ENCODE assay signal across 1 cellular context in the genomic region with DNA sequence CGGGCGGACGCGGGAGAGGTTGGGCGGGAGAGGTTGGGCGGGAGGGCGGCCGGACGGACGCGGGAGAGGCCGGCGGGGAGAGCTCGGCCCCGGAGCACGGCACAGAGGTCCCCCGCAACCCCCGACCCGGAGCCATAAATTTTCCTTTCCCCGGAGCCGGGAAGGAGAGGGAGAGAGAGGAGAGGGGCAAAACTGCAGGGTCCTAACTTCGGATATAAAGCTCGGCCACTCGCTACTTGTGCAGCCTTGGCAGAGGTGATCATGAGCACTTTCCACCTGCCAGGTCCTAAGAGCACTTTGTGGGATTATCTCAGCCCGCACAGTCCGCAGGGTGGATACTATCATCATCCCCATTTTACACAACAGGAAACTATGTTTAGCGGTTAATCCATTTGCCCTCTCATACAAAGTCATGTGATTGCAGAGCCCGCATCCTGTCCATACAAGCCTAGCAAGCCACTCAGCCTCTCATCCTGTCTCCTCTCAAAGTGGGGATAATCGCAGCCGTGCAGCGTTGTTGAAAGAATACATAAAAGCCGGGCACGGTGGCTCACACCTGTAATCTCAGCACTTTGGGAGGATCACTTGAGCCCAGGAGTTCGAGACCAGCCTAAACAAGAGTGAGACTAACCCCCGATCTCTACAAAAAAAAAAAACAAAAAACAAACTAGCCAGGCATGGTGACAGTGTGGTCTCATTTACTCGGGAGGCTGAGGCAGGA.
TF ChIP-seq lines count a peak whose summit lies in the region.

No MANE protein-coding gene starts in this region.

TF ChIP-seq in K562, 482 proteins besides CTCF, POLR2A, EP300 and RAD21 (continued from another document and continues in another):
- TF ChIP-seq, protein P1, sequence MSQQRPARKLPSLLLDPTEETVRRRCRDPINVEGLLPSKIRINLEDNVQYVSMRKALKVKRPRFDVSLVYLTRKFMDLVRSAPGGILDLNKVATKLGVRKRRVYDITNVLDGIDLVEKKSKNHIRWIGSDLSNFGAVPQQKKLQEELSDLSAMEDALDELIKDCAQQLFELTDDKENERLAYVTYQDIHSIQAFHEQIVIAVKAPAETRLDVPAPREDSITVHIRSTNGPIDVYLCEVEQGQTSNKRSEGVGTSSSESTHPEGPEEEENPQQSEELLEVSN (IDR thresholded peaks at IDR 0.05; ENCODE audit: borderline replicate concordance in 1 of 2, extremely low read depth in 1 of 2, insufficient read depth in 1 of 2, insufficient read length in 1 of 2, low read depth in 1 of 2, low read length in 1 of 2, poor library complexity in 1 of 2, severe bottlenecking in 1 of 2): peak in 1 of 2 experiments; percentile 64
- peak; percentile 54; the same call in 1 of the 2 replicates for TF ChIP-seq RAD51 (IDR thresholded peaks at IDR 0.05; ENCODE audit: borderline replicate concordance, low read depth)
- TF ChIP-seq ZNF124 (CRISPR knock-in tag; IDR thresholded peaks at IDR 0.05): no peak
- 0 out of 4 replicates have a peak, but pooled peaks of 1 of the 2 experiments have one; percentile 53 for TF ChIP-seq HDAC1 (IDR thresholded peaks at IDR 0.05)
- TF ChIP-seq BRD9 (IDR thresholded peaks at IDR 0.05; ENCODE audit: low read depth, partially characterized antibody): no peak
- peak; percentile 33; the same call in 1 of the 2 replicates for TF ChIP-seq CBFA2T3 (IDR thresholded peaks at IDR 0.05)
- TF ChIP-seq MAFG (tag; conservative IDR thresholded peaks at IDR 0.05): no peak
- TF ChIP-seq ZNF583 (CRISPR knock-in tag; IDR thresholded peaks at IDR 0.05): no peak
- no peak for TF ChIP-seq TARDBP (IDR thresholded peaks at IDR 0.05)
- no peak for TF ChIP-seq MCM2 (IDR thresholded peaks at IDR 0.05; ENCODE audit: low read depth)
- no peak for TF ChIP-seq RFX7 (CRISPR knock-in tag; IDR thresholded peaks at IDR 0.05)
- TF ChIP-seq ZBTB1 (CRISPR knock-in tag; IDR thresholded peaks at IDR 0.05; ENCODE audit: borderline replicate concordance, low read depth): no peak
- no peak for TF ChIP-seq ZNF696 (CRISPR knock-in tag; conservative IDR thresholded peaks at IDR 0.05)
- no peak for TF ChIP-seq FOXA3 (CRISPR knock-in tag; conservative IDR thresholded peaks at IDR 0.05 in 1 of 2, IDR thresholded peaks at IDR 0.05 in 1 of 2)
- TF ChIP-seq MECOM (CRISPR knock-in tag; IDR thresholded peaks at IDR 0.05): 0 out of 2 replicates have a peak, but pooled peaks have one; percentile 15
- 0 out of 4 replicates have a peak, but pooled peaks of 1 of the 2 experiments have one; percentile 27 for TF ChIP-seq MAZ (CRISPR knock-in tag; conservative IDR thresholded peaks at IDR 0.05 in 1 of 2, IDR thresholded peaks at IDR 0.05 in 1 of 2)
- peak; percentile 46; the same call in 1 of the 2 replicates for TF ChIP-seq ESRRA (IDR thresholded peaks at IDR 0.05; ENCODE audit: borderline replicate concordance, low read depth)
- no peak for TF ChIP-seq MTF1 (CRISPR knock-in tag; IDR thresholded peaks at IDR 0.05; ENCODE audit: borderline replicate concordance)
- TF ChIP-seq GABPA (tag; conservative IDR thresholded peaks at IDR 0.05; ENCODE audit: low read depth): peak; percentile 81
- no peak for TF ChIP-seq KLF13 (tag; IDR thresholded peaks at IDR 0.05; ENCODE audit: borderline replicate concordance, low read depth)
- peak; percentile 16; the same call in 1 of the 2 replicates for TF ChIP-seq SMARCA4 (IDR thresholded peaks at IDR 0.05)
- TF ChIP-seq, protein P2, sequence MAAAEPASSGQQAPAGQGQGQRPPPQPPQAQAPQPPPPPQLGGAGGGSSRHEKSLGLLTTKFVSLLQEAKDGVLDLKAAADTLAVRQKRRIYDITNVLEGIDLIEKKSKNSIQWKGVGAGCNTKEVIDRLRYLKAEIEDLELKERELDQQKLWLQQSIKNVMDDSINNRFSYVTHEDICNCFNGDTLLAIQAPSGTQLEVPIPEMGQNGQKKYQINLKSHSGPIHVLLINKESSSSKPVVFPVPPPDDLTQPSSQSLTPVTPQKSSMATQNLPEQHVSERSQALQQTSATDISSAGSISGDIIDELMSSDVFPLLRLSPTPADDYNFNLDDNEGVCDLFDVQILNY (CRISPR knock-in tag; IDR thresholded peaks at IDR 0.05): no peak
- TF ChIP-seq POLR2H (tag; IDR thresholded peaks at IDR 0.05; ENCODE audit: low read depth): no peak
- TF ChIP-seq ESRRB (CRISPR knock-in tag; IDR thresholded peaks at IDR 0.05; ENCODE audit: borderline replicate concordance): no peak
- TF ChIP-seq, protein P3, sequence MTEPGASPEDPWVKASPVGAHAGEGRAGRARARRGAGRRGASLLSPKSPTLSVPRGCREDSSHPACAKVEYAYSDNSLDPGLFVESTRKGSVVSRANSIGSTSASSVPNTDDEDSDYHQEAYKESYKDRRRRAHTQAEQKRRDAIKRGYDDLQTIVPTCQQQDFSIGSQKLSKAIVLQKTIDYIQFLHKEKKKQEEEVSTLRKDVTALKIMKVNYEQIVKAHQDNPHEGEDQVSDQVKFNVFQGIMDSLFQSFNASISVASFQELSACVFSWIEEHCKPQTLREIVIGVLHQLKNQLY (CRISPR knock-in tag; conservative IDR thresholded peaks at IDR 0.05): no peak
- TF ChIP-seq ZNF140 (CRISPR knock-in tag; IDR thresholded peaks at IDR 0.05): no peak
- TF ChIP-seq, protein P4, sequence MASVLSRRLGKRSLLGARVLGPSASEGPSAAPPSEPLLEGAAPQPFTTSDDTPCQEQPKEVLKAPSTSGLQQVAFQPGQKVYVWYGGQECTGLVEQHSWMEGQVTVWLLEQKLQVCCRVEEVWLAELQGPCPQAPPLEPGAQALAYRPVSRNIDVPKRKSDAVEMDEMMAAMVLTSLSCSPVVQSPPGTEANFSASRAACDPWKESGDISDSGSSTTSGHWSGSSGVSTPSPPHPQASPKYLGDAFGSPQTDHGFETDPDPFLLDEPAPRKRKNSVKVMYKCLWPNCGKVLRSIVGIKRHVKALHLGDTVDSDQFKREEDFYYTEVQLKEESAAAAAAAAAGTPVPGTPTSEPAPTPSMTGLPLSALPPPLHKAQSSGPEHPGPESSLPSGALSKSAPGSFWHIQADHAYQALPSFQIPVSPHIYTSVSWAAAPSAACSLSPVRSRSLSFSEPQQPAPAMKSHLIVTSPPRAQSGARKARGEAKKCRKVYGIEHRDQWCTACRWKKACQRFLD (CRISPR knock-in tag; IDR thresholded peaks at IDR 0.05): 0 out of 2 replicates have a peak, but pooled peaks have one; percentile 40
- no peak for TF ChIP-seq SOX6 (IDR thresholded peaks at IDR 0.05)
- no peak for TF ChIP-seq NCOR1 (IDR thresholded peaks at IDR 0.05)
- no peak for TF ChIP-seq ZEB2 (IDR thresholded peaks at IDR 0.05)
- TF ChIP-seq HLTF (IDR thresholded peaks at IDR 0.05): 0 out of 2 replicates have a peak, but pooled peaks have one; percentile 55
- no peak for TF ChIP-seq SMAD1 (IDR thresholded peaks at IDR 0.05; ENCODE audit: low read depth, low read length, partially characterized antibody)
- peak; percentile 73; the same call in 1 of the 2 replicates for TF ChIP-seq SMARCA5 (IDR thresholded peaks at IDR 0.05)
- TF ChIP-seq NFXL1 (CRISPR knock-in tag; IDR thresholded peaks at IDR 0.05): no peak
- TF ChIP-seq, protein P5, sequence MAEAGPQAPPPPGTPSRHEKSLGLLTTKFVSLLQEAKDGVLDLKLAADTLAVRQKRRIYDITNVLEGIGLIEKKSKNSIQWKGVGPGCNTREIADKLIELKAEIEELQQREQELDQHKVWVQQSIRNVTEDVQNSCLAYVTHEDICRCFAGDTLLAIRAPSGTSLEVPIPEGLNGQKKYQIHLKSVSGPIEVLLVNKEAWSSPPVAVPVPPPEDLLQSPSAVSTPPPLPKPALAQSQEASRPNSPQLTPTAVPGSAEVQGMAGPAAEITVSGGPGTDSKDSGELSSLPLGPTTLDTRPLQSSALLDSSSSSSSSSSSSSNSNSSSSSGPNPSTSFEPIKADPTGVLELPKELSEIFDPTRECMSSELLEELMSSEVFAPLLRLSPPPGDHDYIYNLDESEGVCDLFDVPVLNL (CRISPR knock-in tag; IDR thresholded peaks at IDR 0.05; ENCODE audit: low read depth): no peak
- 0 out of 2 replicates have a peak, but pooled peaks have one; percentile 10 for TF ChIP-seq BCOR (IDR thresholded peaks at IDR 0.05)
- TF ChIP-seq GABPB1 (CRISPR knock-in tag; IDR thresholded peaks at IDR 0.05): no peak
- TF ChIP-seq, protein P6, sequence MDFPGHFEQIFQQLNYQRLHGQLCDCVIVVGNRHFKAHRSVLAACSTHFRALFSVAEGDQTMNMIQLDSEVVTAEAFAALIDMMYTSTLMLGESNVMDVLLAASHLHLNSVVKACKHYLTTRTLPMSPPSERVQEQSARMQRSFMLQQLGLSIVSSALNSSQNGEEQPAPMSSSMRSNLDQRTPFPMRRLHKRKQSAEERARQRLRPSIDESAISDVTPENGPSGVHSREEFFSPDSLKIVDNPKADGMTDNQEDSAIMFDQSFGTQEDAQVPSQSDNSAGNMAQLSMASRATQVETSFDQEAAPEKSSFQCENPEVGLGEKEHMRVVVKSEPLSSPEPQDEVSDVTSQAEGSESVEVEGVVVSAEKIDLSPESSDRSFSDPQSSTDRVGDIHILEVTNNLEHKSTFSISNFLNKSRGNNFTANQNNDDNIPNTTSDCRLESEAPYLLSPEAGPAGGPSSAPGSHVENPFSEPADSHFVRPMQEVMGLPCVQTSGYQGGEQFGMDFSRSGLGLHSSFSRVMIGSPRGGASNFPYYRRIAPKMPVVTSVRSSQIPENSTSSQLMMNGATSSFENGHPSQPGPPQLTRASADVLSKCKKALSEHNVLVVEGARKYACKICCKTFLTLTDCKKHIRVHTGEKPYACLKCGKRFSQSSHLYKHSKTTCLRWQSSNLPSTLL (IDR thresholded peaks at IDR 0.05): peak; percentile 94
- no peak for TF ChIP-seq ZNF707 (CRISPR knock-in tag; conservative IDR thresholded peaks at IDR 0.05)
- TF ChIP-seq KDM2B (CRISPR knock-in tag; IDR thresholded peaks at IDR 0.05): no peak
- 0 out of 2 replicates have a peak, but pooled peaks have one; percentile 49 for TF ChIP-seq ERF (CRISPR knock-in tag; IDR thresholded peaks at IDR 0.05)
- 0 out of 2 replicates have a peak, but pooled peaks have one; percentile 14 for TF ChIP-seq EHMT2 (IDR thresholded peaks at IDR 0.05)
- TF ChIP-seq, protein P7, sequence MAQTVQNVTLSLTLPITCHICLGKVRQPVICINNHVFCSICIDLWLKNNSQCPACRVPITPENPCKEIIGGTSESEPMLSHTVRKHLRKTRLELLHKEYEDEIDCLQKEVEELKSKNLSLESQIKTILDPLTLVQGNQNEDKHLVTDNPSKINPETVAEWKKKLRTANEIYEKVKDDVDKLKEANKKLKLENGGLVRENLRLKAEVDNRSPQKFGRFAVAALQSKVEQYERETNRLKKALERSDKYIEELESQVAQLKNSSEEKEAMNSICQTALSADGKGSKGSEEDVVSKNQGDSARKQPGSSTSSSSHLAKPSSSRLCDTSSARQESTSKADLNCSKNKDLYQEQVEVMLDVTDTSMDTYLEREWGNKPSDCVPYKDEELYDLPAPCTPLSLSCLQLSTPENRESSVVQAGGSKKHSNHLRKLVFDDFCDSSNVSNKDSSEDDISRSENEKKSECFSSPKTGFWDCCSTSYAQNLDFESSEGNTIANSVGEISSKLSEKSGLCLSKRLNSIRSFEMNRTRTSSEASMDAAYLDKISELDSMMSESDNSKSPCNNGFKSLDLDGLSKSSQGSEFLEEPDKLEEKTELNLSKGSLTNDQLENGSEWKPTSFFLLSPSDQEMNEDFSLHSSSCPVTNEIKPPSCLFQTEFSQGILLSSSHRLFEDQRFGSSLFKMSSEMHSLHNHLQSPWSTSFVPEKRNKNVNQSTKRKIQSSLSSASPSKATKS (CRISPR knock-in tag; IDR thresholded peaks at IDR 0.05): no peak
- no peak for TF ChIP-seq NELFE (IDR thresholded peaks at IDR 0.05; ENCODE audit: insufficient read depth, insufficient read length)
- no peak for TF ChIP-seq HOXB6 (CRISPR knock-in tag; IDR thresholded peaks at IDR 0.05; ENCODE audit: borderline replicate concordance)
- peak; percentile 41; the same call in 1 of the 2 replicates for TF ChIP-seq ZBTB7A (IDR thresholded peaks at IDR 0.05; ENCODE audit: borderline replicate concordance, control insufficient read depth, low read depth, low read length)
- TF ChIP-seq PHB (CRISPR knock-in tag; IDR thresholded peaks at IDR 0.05): 0 out of 2 replicates have a peak, but pooled peaks have one; percentile 21
- TF ChIP-seq, protein P8, sequence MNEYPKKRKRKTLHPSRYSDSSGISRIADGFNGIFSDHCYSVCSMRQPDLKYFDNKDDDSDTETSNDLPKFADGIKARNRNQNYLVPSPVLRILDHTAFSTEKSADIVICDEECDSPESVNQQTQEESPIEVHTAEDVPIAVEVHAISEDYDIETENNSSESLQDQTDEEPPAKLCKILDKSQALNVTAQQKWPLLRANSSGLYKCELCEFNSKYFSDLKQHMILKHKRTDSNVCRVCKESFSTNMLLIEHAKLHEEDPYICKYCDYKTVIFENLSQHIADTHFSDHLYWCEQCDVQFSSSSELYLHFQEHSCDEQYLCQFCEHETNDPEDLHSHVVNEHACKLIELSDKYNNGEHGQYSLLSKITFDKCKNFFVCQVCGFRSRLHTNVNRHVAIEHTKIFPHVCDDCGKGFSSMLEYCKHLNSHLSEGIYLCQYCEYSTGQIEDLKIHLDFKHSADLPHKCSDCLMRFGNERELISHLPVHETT (CRISPR knock-in tag; conservative IDR thresholded peaks at IDR 0.05 in 1 of 2, IDR thresholded peaks at IDR 0.05 in 1 of 2): peak in 1 of 2 experiments; percentile 30; a peak in 2 of 4 replicates
- TF ChIP-seq, protein P9, sequence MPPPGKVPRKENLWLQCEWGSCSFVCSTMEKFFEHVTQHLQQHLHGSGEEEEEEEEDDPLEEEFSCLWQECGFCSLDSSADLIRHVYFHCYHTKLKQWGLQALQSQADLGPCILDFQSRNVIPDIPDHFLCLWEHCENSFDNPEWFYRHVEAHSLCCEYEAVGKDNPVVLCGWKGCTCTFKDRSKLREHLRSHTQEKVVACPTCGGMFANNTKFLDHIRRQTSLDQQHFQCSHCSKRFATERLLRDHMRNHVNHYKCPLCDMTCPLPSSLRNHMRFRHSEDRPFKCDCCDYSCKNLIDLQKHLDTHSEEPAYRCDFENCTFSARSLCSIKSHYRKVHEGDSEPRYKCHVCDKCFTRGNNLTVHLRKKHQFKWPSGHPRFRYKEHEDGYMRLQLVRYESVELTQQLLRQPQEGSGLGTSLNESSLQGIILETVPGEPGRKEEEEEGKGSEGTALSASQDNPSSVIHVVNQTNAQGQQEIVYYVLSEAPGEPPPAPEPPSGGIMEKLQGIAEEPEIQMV (tag; conservative IDR thresholded peaks at IDR 0.05; ENCODE audit: low read depth): peak; percentile 97
- no peak for TF ChIP-seq SIN3B (IDR thresholded peaks at IDR 0.05; ENCODE audit: low read depth)
- 0 out of 2 replicates have a peak, but pooled peaks have one; percentile 31 for TF ChIP-seq MYC (IDR thresholded peaks at IDR 0.05; ENCODE audit: low read depth, low read length)
- TF ChIP-seq MYC (CRISPR knock-in tag; IDR thresholded peaks at IDR 0.05; ENCODE audit: borderline replicate concordance, low read depth): peak; percentile 42; the same call in 1 of the 2 replicates
- no peak for TF ChIP-seq ZNF282 (CRISPR knock-in tag; IDR thresholded peaks at IDR 0.05)
- TF ChIP-seq FOS (IDR thresholded peaks at IDR 0.05; ENCODE audit: extremely low read depth, insufficient read length): no peak
- TF ChIP-seq HNRNPUL1 (IDR thresholded peaks at IDR 0.05; ENCODE audit: low read length): no peak
- no peak for TF ChIP-seq RCOR1 (IDR thresholded peaks at IDR 0.05; ENCODE audit: borderline replicate concordance in 1 of 2, low read depth in 2 of 2, low read length in 2 of 2)
- TF ChIP-seq TCF7L2 (IDR thresholded peaks at IDR 0.05; ENCODE audit: low read depth, low read length): no peak
- no peak for TF ChIP-seq PCBP2 (IDR thresholded peaks at IDR 0.05; ENCODE audit: low read depth, low read length, poor library complexity, severe bottlenecking)
- TF ChIP-seq FOXA1 (IDR thresholded peaks at IDR 0.05; ENCODE audit: borderline replicate concordance): no peak
- TF ChIP-seq, protein P10, sequence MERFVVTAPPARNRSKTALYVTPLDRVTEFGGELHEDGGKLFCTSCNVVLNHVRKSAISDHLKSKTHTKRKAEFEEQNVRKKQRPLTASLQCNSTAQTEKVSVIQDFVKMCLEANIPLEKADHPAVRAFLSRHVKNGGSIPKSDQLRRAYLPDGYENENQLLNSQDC (CRISPR knock-in tag; IDR thresholded peaks at IDR 0.05): no peak
